In the genomic region with DNA sequence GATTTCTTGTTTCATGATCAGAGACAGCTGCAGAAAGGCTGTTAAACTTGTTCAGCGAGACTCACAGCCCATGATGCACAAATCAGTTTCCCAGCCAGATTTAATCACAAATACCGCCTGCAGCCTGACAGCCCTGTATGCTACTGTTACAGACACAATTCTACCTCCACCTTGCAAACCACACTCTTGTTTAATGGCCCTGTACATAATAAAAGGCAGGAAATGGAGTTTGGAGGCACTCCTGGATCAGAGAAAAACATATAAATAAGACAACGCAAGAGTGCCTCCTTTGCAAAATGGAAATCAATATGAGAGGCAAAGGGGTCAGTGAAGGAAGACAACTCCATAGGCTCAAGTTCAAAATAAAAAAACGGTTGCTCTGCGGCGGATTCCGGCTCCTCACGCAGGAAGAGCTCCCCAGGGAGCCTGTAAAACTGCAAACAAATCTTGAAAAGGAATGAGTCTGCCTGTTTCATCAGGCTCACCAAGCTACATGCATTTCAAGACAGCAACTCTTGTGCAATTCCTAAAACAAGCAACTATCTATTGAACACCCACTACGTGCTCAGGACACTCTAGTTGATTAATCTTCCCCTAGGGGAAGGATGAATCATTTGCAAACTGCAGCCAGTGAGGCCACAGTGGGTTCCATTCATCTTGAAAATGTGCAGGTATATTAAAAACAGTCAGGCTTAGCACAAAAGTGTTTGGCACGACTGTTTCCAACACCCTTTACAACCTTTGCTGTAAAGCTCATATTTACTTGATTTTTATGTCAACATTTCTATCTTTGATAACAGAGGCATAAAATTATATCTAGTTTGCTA, we compare ENCODE assay signal across 8 cellular contexts. TPM values are rescaled to one million over a fixed set of nuclear protein-coding genes. Genes with fewer than 3 reads are reported as not detected.
DNase-seq lines count a peak whose midpoint lies in the region; ATAC-seq, FAIRE-seq and TF ChIP-seq lines count a peak whose summit lies in the region.

No MANE protein-coding gene starts in this region.

- CTCF ChIA-PET in K562 (lab: Yijun Ruan, JAX; ENCODE audit: low intra/inter-chr PET ratio): no interaction called here

- under 1% methylated on average over 10 of the region's 10 CpGs for WGBS in K562 (ENCODE audit: insufficient coverage, low coverage, missing lambda C conversion rate)
- WGBS in small intestine, 3 donors: 22 to 34% (median 27%) methylated on average over 10 of the region's 10 CpGs

- in situ Hi-C loops in K562 (cut with MboI): no loop called here

- H3K4me1 ChIP-seq in DND-41 (ENCODE audit: insufficient read depth, low read length) (peaks cover 70% of the 10 kb centered on the region), K562 (replicated peaks in 1 of 2; ENCODE audit: control insufficient read depth in 2 of 2, insufficient read depth in 2 of 2, low read length in 2 of 2) (no peaks in the 10 kb centered on the region), mucosa of descending colon (ENCODE audit: low read depth) (peaks cover 42% of the 10 kb centered on the region), small intestine (ENCODE audit: control insufficient read depth in 2 of 2, insufficient read depth in 1 of 2, low read depth in 1 of 2, low read length in 1 of 2) (peaks cover 0 to 14% of the 10 kb centered on the region in 2 donors)

- no TSS peak for BruUV-seq in K562 (replicated peaks; lab: Mats Ljungman, UMichigan)

- H3K27me3 Mint-ChIP-seq in endothelial cell (ENCODE audit: unreplicated experiment): peaks cover 3% of the 10 kb centered on the region

- H3K27me3 ChIP-seq in DND-41 (ENCODE audit: insufficient read depth, low read length, poor library complexity) (no peaks in the 10 kb centered on the region), K562 (ENCODE audit: control insufficient read depth in 2 of 2, insufficient read depth in 2 of 2, low read length in 2 of 2) (peaks cover 20 to 42% of the 10 kb centered on the region in 2 experiments), small intestine (ENCODE audit: control insufficient read depth in 2 of 2, insufficient read depth in 2 of 2, low read length in 2 of 2) (no peaks in the 10 kb centered on the region)

- peak overlapping the region; percentile 71 for H3K27ac ChIP-seq in DND-41 (ENCODE audit: low read length)
- H3K27ac ChIP-seq in K562 (ENCODE audit: extremely low read depth, low read depth, low read length): no peak overlapping the region
- no peak overlapping the region for H3K27ac ChIP-seq in small intestine (ENCODE audit: low read depth in 1 of 2, low read length in 1 of 2)

- POLR2A ChIA-PET in K562 (lab: Yijun Ruan, JAX): no interaction called here

- H3K4me3 Mint-ChIP-seq in endothelial cell (ENCODE audit: unreplicated experiment): no peak overlapping the region

- intact Hi-C loops in K562 (cut with micrococcal nuclease) (no loop called here), mucosa of descending colon (cut with DNase I, micrococcal nuclease) (no loop called here)

- ATAC-seq in DND-41 (ENCODE audit: insufficient read depth, low read depth): peak; percentile 66
- ATAC-seq in K562: no peak
- peak; percentile 57 for ATAC-seq in mucosa of descending colon
- ATAC-seq in GM19351 (IDR thresholded peaks at IDR 0.05; ENCODE audit: unreplicated experiment): no peak
- no peak for ATAC-seq in HG02938 (IDR thresholded peaks at IDR 0.05; ENCODE audit: unreplicated experiment)

- no peaks in the 10 kb centered on the region for H3K36me3 ChIP-seq in DND-41 (ENCODE audit: insufficient read depth, low read length)
- no peaks in the 10 kb centered on the region for H3K36me3 ChIP-seq in K562 (ENCODE audit: control insufficient read depth, insufficient read depth, low read length)
- H3K36me3 ChIP-seq in mucosa of descending colon (ENCODE audit: low read depth): no peaks in the 10 kb centered on the region
- no peaks in the 10 kb centered on the region for H3K36me3 ChIP-seq in small intestine (ENCODE audit: control insufficient read depth in 2 of 2, insufficient read depth in 2 of 2, low read length in 2 of 2)

- H3K9me3 Mint-ChIP-seq in endothelial cell (ENCODE audit: unreplicated experiment): no peaks in the 10 kb centered on the region

- no peak overlapping the region for H2AFZ ChIP-seq in DND-41 (ENCODE audit: low read depth, low read length)
- H2AFZ ChIP-seq in K562 (ENCODE audit: low read depth, low read length): no peak overlapping the region

- TF ChIP-seq EP300 in K562 (IDR thresholded peaks at IDR 0.05; ENCODE audit: low read length): no peak

- peaks cover 50% of the 10 kb centered on the region for H3K4me1 Mint-ChIP-seq in endothelial cell (ENCODE audit: unreplicated experiment)

- FAIRE-seq in K562 (lab: Jason Lieb, UNC) (no peak), small intestine (lab: Jason Lieb, UNC) (no peak)

- H4K20me1 ChIP-seq in DND-41 (ENCODE audit: insufficient read depth, low read length) (no peaks in the 10 kb centered on the region), K562 (replicated peaks; ENCODE audit: control insufficient read depth, insufficient read depth, low read length) (0 out of 2 replicates have a peak, but pooled peaks cover 3% of the 10 kb centered on the region)

- no peak for TF ChIP-seq CTCF in DND-41 (IDR thresholded peaks at IDR 0.05; ENCODE audit: borderline replicate concordance, extremely low read depth, low read length, poor library complexity, severe bottlenecking)
- no peak for TF ChIP-seq CTCF in K562 (IDR thresholded peaks at IDR 0.05 in 2 of 3, conservative IDR thresholded peaks at IDR 0.05 in 1 of 3; ENCODE audit: insufficient read depth in 2 of 3, low read depth in 1 of 3, low read length in 3 of 3)
- no peak for TF ChIP-seq CTCF in mucosa of descending colon (IDR thresholded peaks at IDR 0.05)
- no peak for TF ChIP-seq CTCF in endothelial cell (IDR thresholded peaks at IDR 0.05; ENCODE audit: unreplicated experiment)

- no peak overlapping the region for H3K27ac Mint-ChIP-seq in endothelial cell (ENCODE audit: unreplicated experiment)

- peak; percentile 26 for DNase-seq in DND-41
- peak; percentile 75 for DNase-seq in NCI-H146 treated with DMSO at 0.1 percent for 48 hours (lab: John Stamatoyannopoulos, UW; ENCODE audit: unreplicated experiment)
- DNase-seq in K562 (ENCODE audit: extremely low read depth in 1 of 4, low spot score in 3 of 4): no peak
- DNase-seq in mucosa of descending colon: peak in 1 of 3 donors; percentile 38
- no peak for DNase-seq in endothelial cell (ENCODE audit: low spot score)
- DNase-seq in small intestine: no peak

- peak overlapping the region; percentile 25; the same call in 1 of the 2 replicates for H3K9ac ChIP-seq in DND-41 (ENCODE audit: low read depth, low read length)
- no peak overlapping the region for H3K9ac ChIP-seq in K562 (ENCODE audit: insufficient read depth in 1 of 2, low read depth in 2 of 2, low read length in 2 of 2)

- H3K4me2 ChIP-seq in DND-41 (ENCODE audit: insufficient read depth, low read length): peak overlapping the region; percentile 35
- H3K4me2 ChIP-seq in K562 (ENCODE audit: insufficient read depth, low read length): no peak overlapping the region

- TF ChIP-seq RAD21 in K562 (CRISPR knock-in tag; conservative IDR thresholded peaks at IDR 0.05 in 1 of 2, IDR thresholded peaks at IDR 0.05 in 1 of 2): no peak

- H3K4me3 ChIP-seq in DND-41 (ENCODE audit: low read depth in 1 of 2, low read length in 2 of 2) (no peak overlapping the region), K562 (no peak overlapping the region), mucosa of descending colon (no peak overlapping the region), small intestine (ENCODE audit: low read depth in 1 of 2, low read length in 2 of 2) (no peak overlapping the region)

- H3K36me3 Mint-ChIP-seq in endothelial cell (ENCODE audit: low read depth, unreplicated experiment): no peaks in the 10 kb centered on the region

- no peak for TF ChIP-seq POLR2A in K562 (conservative IDR thresholded peaks at IDR 0.05)

- H3K79me2 ChIP-seq in DND-41 (ENCODE audit: insufficient read depth, low read length) (peaks cover 29% of the 10 kb centered on the region), K562 (ENCODE audit: control insufficient read depth, insufficient read depth, low read length) (no peaks in the 10 kb centered on the region)

- no peaks in the 10 kb centered on the region for H3K9me3 ChIP-seq in DND-41 (ENCODE audit: insufficient read depth, low read length, severe bottlenecking)
- no peaks in the 10 kb centered on the region for H3K9me3 ChIP-seq in K562 (replicated peaks; ENCODE audit: control insufficient read depth, insufficient read depth, low read depth, low read length)
- no peaks in the 10 kb centered on the region for H3K9me3 ChIP-seq in mucosa of descending colon
- no peaks in the 10 kb centered on the region for H3K9me3 ChIP-seq in small intestine (ENCODE audit: control insufficient read depth, low read depth)

- H3K9me1 ChIP-seq in K562 (ENCODE audit: control insufficient read depth, insufficient read depth, low read length): no peaks in the 10 kb centered on the region

RNA-seq across cellular contexts. Expression of a gene that starts 37.5 kb away (rescaled TPM):
- 7.0 and 9.7 TPM in 2 replicates for total RNA-seq in K562 (2011; cell fraction: chromatin; rRNA removed; ENCODE audit: low replicate concordance)
- 3.2 and 5.1 TPM in 2 replicates for total RNA-seq in K562 (2011; cell fraction: nucleolus; rRNA removed)
- 4.7 and 5.7 TPM in 2 replicates for total RNA-seq in K562 (2011; cell fraction: nucleoplasm; rRNA removed)
- total RNA-seq in K562 (2014; rRNA removed) (0.91 and 1.7 TPM in 2 replicates), K562 (2014; rRNA removed; fragmentation: Illumina TruSeq; extraction: Trizol) (0.80 and 1.3 TPM in 2 replicates), K562 (2015; rRNA removed; fragmentation: Illumina TruSeq; extraction: Trizol) (0.36 and 0.64 TPM in 2 replicates), K562 (2021) (1.3 and 1.4 TPM in 2 replicates), mucosa of descending colon (10 to 100 TPM; 14.4 to 28.8 (median 17.7) TPM), endothelial cell (ENCODE audit: unreplicated experiment) (27.5 TPM)
- polyA plus RNA-seq in K562 (2011; rRNA removed) (0.82 and 1.4 TPM in 2 replicates), K562 (2014; fragmentation: Illumina TruSeq; extraction: Trizol) (0.82 and 0.94 TPM in 2 replicates), K562 (2014; fragmentation: Nextera tagmentation; extraction: Ambion mirVana) (under 1 TPM; 0.41 to 0.70 TPM), K562 (2014; rRNA removed) (1.2 and 1.3 TPM in 2 replicates), small intestine (100 to 1,000 TPM in 1 of 3 donors, 10 to 100 TPM in 2; 12.6 to 113 (median 43.0) TPM)
- 0.60 and 0.72 TPM in 2 replicates for polyA plus RNA-seq in K562 (2011; cell fraction: cytosol; rRNA removed)
- polyA plus RNA-seq in K562 (2011; cell fraction: nucleus; rRNA removed): 4.6 and 5.6 TPM in 2 replicates
- 1.0 and 11.3 TPM in 2 replicates for polyA plus RNA-seq in K562 (2012)
- polyA minus RNA-seq in K562 (2011; rRNA and poly(A)+ RNA removed): 1.6 and 2.9 TPM in 2 replicates
- polyA minus RNA-seq in K562 (2011; cell fraction: cytosol; rRNA and poly(A)+ RNA removed): 1.6 TPM in 1 of 2 replicates, not detected in the other
- polyA minus RNA-seq in K562 (2011; cell fraction: nucleus; rRNA and poly(A)+ RNA removed): 2.7 and 4.6 TPM in 2 replicates

Comparison
In these comparisons a context has a peak if more than half of its experiments do, and no peak if none do; other contexts are left out.
1. ATAC-seq: peak in DND-41 (single experiment) and mucosa of descending colon (single experiment); none in K562 (single experiment), GM19351 (single experiment) and HG02938 (single experiment).
2. DNase-seq: peak in DND-41 (single experiment) and NCI-H146 treated with DMSO at 0.1 percent for 48 hours (single experiment); none in K562 (0 of 4), endothelial cell (single experiment) and small intestine (single experiment).